In genomic region chr2:61911510-61911909, GRCh38 we compare ENCODE assay signal across 13 cellular contexts. TPM values are rescaled to one million over a fixed set of nuclear protein-coding genes. Genes with fewer than 3 reads are reported as not detected.
DNase-seq lines count a peak whose midpoint lies in the region; ATAC-seq and TF ChIP-seq lines count a peak whose summit lies in the region.
"Had no signal": no experiment of that assay in that cellular context is flagged by ENCODE, and none has a peak within 500 bp of the region (broad histone marks: within the 10 kb centered on the region; RNA-seq: fewer than 3 reads in every experiment).

No MANE protein-coding gene starts in this region.

- BruUV-seq in mammary epithelial cell (replicated peaks; lab: Mats Ljungman, UMichigan) = TSS peak; percentile 96

- intact Hi-C loops in activated CD4-positive, alpha-beta T cell treated with anti-CD3 and anti-CD28 coated beads for 36 hours (cut with DNase I, micrococcal nuclease) = loop anchor here in 1 of 2 experiments (10.0 kb wide), 1 partner anchor 283 kb away; the partner anchor contains the start of gene B3GNT2
- intact Hi-C loops in mammary epithelial cell (cut with micrococcal nuclease) = loop anchor here (10.0 kb wide), 2 partner anchors 383 to 863 kb away; no protein-coding TSS in a partner anchor

- no peaks in the 10 kb centered on the region for H3K36me3 Mint-ChIP-seq in activated CD4-positive, alpha-beta T cell treated with anti-CD3 and anti-CD28 coated beads for 36 hours (ENCODE audit: low read depth)
- no peaks in the 10 kb centered on the region for H3K36me3 Mint-ChIP-seq in neural crest cell (ENCODE audit: low read depth)
- H3K36me3 Mint-ChIP-seq: naive B cell had no signal

- no peak overlapping the region for H3K9ac ChIP-seq in mammary epithelial cell (ENCODE audit: insufficient read depth, low read length)
- H3K9ac ChIP-seq: BLaER1 had no signal

- H3K79me2 ChIP-seq in mammary epithelial cell (ENCODE audit: insufficient read depth, low read length) = peaks cover 16% of the 10 kb centered on the region

- H3K9me3 ChIP-seq in mammary epithelial cell (replicated peaks; ENCODE audit: insufficient read depth, low read length) = no peaks in the 10 kb centered on the region
- H3K9me3 ChIP-seq: BLaER1 had no signal

- no peak overlapping the region for H3K4me2 ChIP-seq in mammary epithelial cell (ENCODE audit: insufficient read depth, low read depth, low read length)
- H3K4me2 ChIP-seq: BLaER1 had no signal

- no peaks in the 10 kb centered on the region for H3K9me3 Mint-ChIP-seq in activated CD4-positive, alpha-beta T cell treated with anti-CD3 and anti-CD28 coated beads for 36 hours (ENCODE audit: low read depth)
- H3K9me3 Mint-ChIP-seq in neural crest cell = no peaks in the 10 kb centered on the region
- H3K9me3 Mint-ChIP-seq: naive B cell had no signal

- CTCF ChIA-PET in activated CD4-positive, alpha-beta T cell treated with anti-CD3 and anti-CD28 coated beads for 36 hours (lab: Charles Lee) = interaction anchor here (0.6 to 1.4 kb wide), 4 partner anchors 391 to 575 kb away, joined by 3 to 6 read pairs (median 4); no protein-coding TSS in a partner anchor
- CTCF ChIA-PET in mammary epithelial cell (lab: Charles Lee; ENCODE audit: low non-redundant PET) = no interaction called here

- peak; percentile 53 for ATAC-seq in activated CD4-positive, alpha-beta T cell treated with anti-CD3 and anti-CD28 coated beads for 36 hours

- no peaks in the 10 kb centered on the region for H3K27me3 Mint-ChIP-seq in activated CD4-positive, alpha-beta T cell treated with anti-CD3 and anti-CD28 coated beads for 36 hours
- H3K27me3 Mint-ChIP-seq in neural crest cell (ENCODE audit: low read depth) = no peaks in the 10 kb centered on the region
- H3K27me3 Mint-ChIP-seq: naive B cell had no signal

- H3K4me3 Mint-ChIP-seq in activated CD4-positive, alpha-beta T cell treated with anti-CD3 and anti-CD28 coated beads for 36 hours = no peak overlapping the region
- peak overlapping the region; percentile 9 for H3K4me3 Mint-ChIP-seq in neural crest cell
- H3K4me3 Mint-ChIP-seq: naive B cell had no signal

- no peak overlapping the region for H3K27ac ChIP-seq in mammary epithelial cell (ENCODE audit: insufficient read depth, low read depth, low read length)
- H3K27ac ChIP-seq: BLaER1 had no signal

- no peaks in the 10 kb centered on the region for H3K4me1 ChIP-seq in mammary epithelial cell (ENCODE audit: insufficient read depth, low read length)

- POLR2A ChIA-PET in activated CD4-positive, alpha-beta T cell treated with anti-CD3 and anti-CD28 coated beads for 36 hours (lab: Charles Lee) = no interaction called here

- no peak overlapping the region for H3K4me3 ChIP-seq in mammary epithelial cell (replicated peaks in 1 of 3; ENCODE audit: insufficient read depth in 1 of 3, low read depth in 2 of 3, low read length in 3 of 3)
- H3K4me3 ChIP-seq: BLaER1 had no signal

- in situ Hi-C loops in mammary epithelial cell (cut with MboI; ENCODE audit: low sequenced_read_pairs in 2 of 2) = no loop called here

- no peaks in the 10 kb centered on the region for H3K27me3 ChIP-seq in mammary epithelial cell (ENCODE audit: insufficient read depth, low read length)
- H3K27me3 ChIP-seq: BLaER1 had no signal

- H3K4me1 Mint-ChIP-seq in activated CD4-positive, alpha-beta T cell treated with anti-CD3 and anti-CD28 coated beads for 36 hours = peaks cover 10% of the 10 kb centered on the region
- H3K4me1 Mint-ChIP-seq in neural crest cell = no peaks in the 10 kb centered on the region

- no peaks in the 10 kb centered on the region for H4K20me1 ChIP-seq in mammary epithelial cell (ENCODE audit: insufficient read depth, low read length)
- H4K20me1 ChIP-seq: BLaER1 had no signal

- DNase-seq in activated CD4-positive, alpha-beta T cell treated with anti-CD3 and anti-CD28 coated beads for 36 hours = peak; percentile 14
- no peak for DNase-seq in activated CD4-positive, alpha-beta T cell treated with anti-CD3 and anti-CD28 coated beads for 1 hour
- peak; percentile 45 to 56 for DNase-seq in Kasumi-1 (lab: John Stamatoyannopoulos, UW)
- peak; percentile 8 for DNase-seq in mammary epithelial cell
- no peak for DNase-seq in neural crest cell (ENCODE audit: low read depth, low spot score)
- DNase-seq in iPS-NIHi7 (ENCODE audit: extremely low spot score) = no peak
- DNase-seq in NCI-H187 treated with DMSO at 0.1 percent for 48 hours (lab: John Stamatoyannopoulos, UW) = no peak
- DNase-seq in GF-D8 (lab: John Stamatoyannopoulos, UW) = no peak
- DNase-seq: dermis blood vessel endothelial cell; naive B cell; NCI-H524 treated with DMSO at 0.1 percent for 48 hours; stimulated activated naive CD4-positive, alpha-beta T cell treated with Interleukin-2 at 50 U/mL for 16 hours had no signal

- WGBS in mammary epithelial cell (ENCODE audit: low coverage, missing lambda C conversion rate) = 44% methylated on average over 4 of the region's 4 CpGs

- peak; percentile 46 to 66 for TF ChIP-seq CTCF in mammary epithelial cell (conservative IDR thresholded peaks at IDR 0.05 in 1 of 2, IDR thresholded peaks at IDR 0.05 in 1 of 2; ENCODE audit: extremely low read depth in 1 of 2, insufficient read depth in 1 of 2, low read depth in 1 of 2, low read length in 2 of 2)
- peak; percentile 32 for TF ChIP-seq CTCF in neural crest cell (conservative IDR thresholded peaks at IDR 0.05)

- H2AFZ ChIP-seq in mammary epithelial cell (ENCODE audit: low read depth, low read length) = no peak overlapping the region

- no peaks in the 10 kb centered on the region for H3K36me3 ChIP-seq in mammary epithelial cell (ENCODE audit: insufficient read depth, low read length)

- H3K27ac Mint-ChIP-seq in activated CD4-positive, alpha-beta T cell treated with anti-CD3 and anti-CD28 coated beads for 36 hours = no peak overlapping the region
- H3K27ac Mint-ChIP-seq in neural crest cell (ENCODE audit: unreplicated experiment) = no peak overlapping the region

- dilution Hi-C loops in mammary epithelial cell (cut with HindIII; ENCODE audit: low sequenced_read_pairs) = no loop called here

RNA-seq across cellular contexts. Expression of gene COMMD1, which starts 6.0 kb away (rescaled TPM):
- 10 to 100 TPM; 29.3 to 36.1 TPM for total RNA-seq in activated CD4-positive, alpha-beta T cell treated with anti-CD3 and anti-CD28 coated beads for 36 hours
- 10 to 100 TPM; 30.0 to 41.0 TPM for total RNA-seq in mammary epithelial cell
- 34.0 TPM for polyA plus RNA-seq in mammary epithelial cell
- 26.8 TPM for polyA minus RNA-seq in mammary epithelial cell
- total RNA-seq in neural crest cell = 30.1 and 30.5 TPM in 2 replicates

RNA-seq across cellular contexts. Expression of gene CCT4, which starts 23.1 kb away (rescaled TPM):
- total RNA-seq in activated CD4-positive, alpha-beta T cell treated with anti-CD3 and anti-CD28 coated beads for 36 hours = 100 to 1,000 TPM; 255 to 373 TPM
- 100 to 1,000 TPM; 117 to 205 TPM for total RNA-seq in mammary epithelial cell
- 159 TPM for polyA plus RNA-seq in mammary epithelial cell
- 236 TPM for polyA minus RNA-seq in mammary epithelial cell
- total RNA-seq in neural crest cell = 259 and 277 TPM in 2 replicates

RNA-seq across cellular contexts. Expression of gene FAM161A, which starts 57.6 kb away (rescaled TPM):
- total RNA-seq in activated CD4-positive, alpha-beta T cell treated with anti-CD3 and anti-CD28 coated beads for 36 hours = 1 to 10 TPM; 6.2 to 7.3 TPM
- total RNA-seq in mammary epithelial cell (1 to 10 TPM; 1.3 to 2.4 TPM), neural crest cell (21.9 and 23.4 TPM in 2 replicates)
- polyA plus RNA-seq in mammary epithelial cell = 0.46 TPM
- polyA minus RNA-seq in mammary epithelial cell = not detected

Comparison
In these comparisons a context has a peak if more than half of its experiments do, and no peak if none do; other contexts are left out.
1. DNase-seq: peak in activated CD4-positive, alpha-beta T cell treated with anti-CD3 and anti-CD28 coated beads for 36 hours (single experiment), Kasumi-1 (2 of 2) and mammary epithelial cell (single experiment); none in activated CD4-positive, alpha-beta T cell treated with anti-CD3 and anti-CD28 coated beads for 1 hour (single experiment), neural crest cell (single experiment), iPS-NIHi7 (single experiment), NCI-H187 treated with DMSO at 0.1 percent for 48 hours (single experiment) and GF-D8 (single experiment).